In the genomic region with DNA sequence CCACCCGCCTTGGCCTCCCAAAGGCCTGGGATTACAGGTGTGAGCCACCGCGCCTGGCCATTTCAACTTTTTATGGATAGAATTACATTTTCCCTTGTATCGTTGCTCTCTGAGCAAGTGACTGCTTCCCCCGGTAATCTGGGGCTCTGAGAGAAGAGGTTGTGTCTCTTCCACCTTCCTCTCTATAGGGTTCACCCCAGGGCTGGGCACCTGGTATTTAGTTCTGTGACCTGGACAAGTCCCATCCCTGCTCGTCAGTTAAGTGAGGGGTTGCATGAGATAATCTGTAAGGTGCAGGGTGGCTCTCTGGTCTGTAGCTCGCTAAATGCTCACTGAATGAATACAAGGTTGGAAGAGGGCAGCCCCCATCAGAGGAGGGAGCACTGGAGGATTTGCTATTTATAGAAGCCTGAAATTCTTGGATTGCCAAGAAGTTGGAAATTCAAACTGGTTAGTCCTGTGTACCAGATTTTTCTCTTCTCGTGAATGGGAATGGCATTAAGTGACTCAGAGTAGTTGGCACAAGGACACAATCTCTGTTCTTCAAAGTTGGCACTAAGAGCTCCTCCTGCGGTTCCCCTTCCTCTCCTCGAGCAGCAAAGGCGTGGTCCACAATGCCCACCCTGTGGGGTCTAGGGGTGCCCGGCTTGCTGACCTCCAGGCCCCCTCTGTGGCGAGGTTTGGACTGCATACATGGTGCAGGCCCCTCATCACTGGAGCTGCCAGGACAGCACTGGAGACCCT, we compare ENCODE assay signal across 13 cellular contexts.
DNase-seq lines count a peak whose midpoint lies in the region; ATAC-seq and TF ChIP-seq lines count a peak whose summit lies in the region.
"Had no signal": no experiment of that assay in that cellular context is flagged by ENCODE, and none has a peak within 500 bp of the region (broad histone marks: within the 10 kb centered on the region; RNA-seq: fewer than 3 reads in every experiment).

No MANE protein-coding gene starts in this region.

- H3K27me3 Mint-ChIP-seq in brain: no peaks in the 10 kb centered on the region

- H3K9me3 ChIP-seq in right atrium auricular region: no peaks in the 10 kb centered on the region
- no peaks in the 10 kb centered on the region for H3K9me3 ChIP-seq in lung (ENCODE audit: control insufficient read depth in 2 of 2, insufficient read depth in 1 of 2, low read length in 1 of 2)

- ATAC-seq in left ventricle myocardium superior (no peak), lung (ENCODE audit: insufficient read depth, low FRiP score) (peak; percentile 31), HG02798 (IDR thresholded peaks at IDR 0.05; ENCODE audit: poor library complexity, unreplicated experiment) (no peak), GM21515 (IDR thresholded peaks at IDR 0.05; ENCODE audit: unreplicated experiment) (no peak)
- ATAC-seq: activated CD8-positive, alpha-beta T cell treated with anti-CD3 and anti-CD28 coated beads for 36 hours; naive thymus-derived CD4-positive, alpha-beta T cell had no signal

- 78 to 86% methylated on average over 13 of the region's 13 CpGs for WGBS in lung, 2 donors

- TF ChIP-seq CTCF in right atrium auricular region (IDR thresholded peaks at IDR 0.05): no peak
- TF ChIP-seq CTCF in brain (conservative IDR thresholded peaks at IDR 0.05): no peak
- TF ChIP-seq CTCF in lung (IDR thresholded peaks at IDR 0.05; ENCODE audit: control extremely low read depth, extremely low read depth): no peak

- intact Hi-C loops in left ventricle myocardium superior (cut with micrococcal nuclease): no loop called here

- no peaks in the 10 kb centered on the region for H3K36me3 ChIP-seq in right atrium auricular region
- no peaks in the 10 kb centered on the region for H3K36me3 ChIP-seq in lung (ENCODE audit: control insufficient read depth in 2 of 2, insufficient read depth in 2 of 2, low read length in 2 of 2)
- H3K36me3 ChIP-seq in H7 (replicated peaks; ENCODE audit: control insufficient read depth, insufficient read depth, low read length): no peaks in the 10 kb centered on the region

- H3K27me3 ChIP-seq in right atrium auricular region: no peaks in the 10 kb centered on the region
- no peaks in the 10 kb centered on the region for H3K27me3 ChIP-seq in lung (ENCODE audit: control insufficient read depth, insufficient read depth)
- no peaks in the 10 kb centered on the region for H3K27me3 ChIP-seq in H7 (ENCODE audit: control insufficient read depth, insufficient read depth, low read length)

- H3K4me3 ChIP-seq in right atrium auricular region: no peak overlapping the region
- H3K4me3 ChIP-seq in lung: no peak overlapping the region
- H3K4me3 ChIP-seq in H7 (ENCODE audit: insufficient read depth, low read depth, low read length): no peak overlapping the region
- H3K4me3 ChIP-seq: skin epidermis had no signal

- peaks cover 0 to 5% (median 1%) of the 10 kb centered on the region in 5 experiments for H3K9me3 Mint-ChIP-seq in brain
- H3K9me3 Mint-ChIP-seq: activated CD8-positive, alpha-beta T cell treated with anti-CD3 and anti-CD28 coated beads for 36 hours; activated naive CD4-positive, alpha-beta T cell treated with anti-CD3 and anti-CD28 coated beads, Interleukin-2, amount 10 ng/mL, durations not matched to agents 7 days and 5 days had no signal

- DNase-seq in right atrium auricular region (ENCODE audit: low spot score): peak; percentile 32
- no peak for DNase-seq in left ventricle myocardium superior
- no peak for DNase-seq in lung (ENCODE audit: low spot score)
- DNase-seq in H7: no peak
- no peak for DNase-seq in NCI-H748 (lab: John Stamatoyannopoulos, UW; ENCODE audit: unreplicated experiment)
- DNase-seq: activated CD8-positive, alpha-beta T cell treated with anti-CD3 and anti-CD28 coated beads for 36 hours; activated naive CD4-positive, alpha-beta T cell treated with anti-CD3 and anti-CD28 coated beads, Interleukin-2, amount 10 ng/mL, durations not matched to agents 7 days and 5 days; naive thymus-derived CD4-positive, alpha-beta T cell; T-helper 2 cell had no signal

- no peaks in the 10 kb centered on the region for H3K36me3 Mint-ChIP-seq in brain
- H3K36me3 Mint-ChIP-seq: activated naive CD4-positive, alpha-beta T cell treated with anti-CD3 and anti-CD28 coated beads, Interleukin-2, amount 10 ng/mL, durations not matched to agents 7 days and 5 days had no signal

- peak overlapping the region in 2 of 5 experiments; percentile 13 to 63 for H3K4me3 Mint-ChIP-seq in brain
- H3K4me3 Mint-ChIP-seq: activated CD8-positive, alpha-beta T cell treated with anti-CD3 and anti-CD28 coated beads for 36 hours; activated naive CD4-positive, alpha-beta T cell treated with anti-CD3 and anti-CD28 coated beads, Interleukin-2, amount 10 ng/mL, durations not matched to agents 7 days and 5 days; naive thymus-derived CD4-positive, alpha-beta T cell had no signal

- H3K4me1 ChIP-seq in right atrium auricular region: peaks cover 0 to 10% of the 10 kb centered on the region in 2 donors
- peaks cover 0 to 3% of the 10 kb centered on the region in 2 donors for H3K4me1 ChIP-seq in lung (ENCODE audit: control insufficient read depth in 2 of 2, insufficient read depth in 2 of 2, low read length in 2 of 2)

- peaks cover 84% of the 10 kb centered on the region for H3K4me1 Mint-ChIP-seq in brain
- H3K4me1 Mint-ChIP-seq: activated naive CD4-positive, alpha-beta T cell treated with anti-CD3 and anti-CD28 coated beads, Interleukin-2, amount 10 ng/mL, durations not matched to agents 7 days and 5 days; naive thymus-derived CD4-positive, alpha-beta T cell had no signal

- peak overlapping the region in 4 of 5 experiments; percentile 67 to 96 (median 86) for H3K27ac Mint-ChIP-seq in brain
- H3K27ac Mint-ChIP-seq: activated CD8-positive, alpha-beta T cell treated with anti-CD3 and anti-CD28 coated beads for 36 hours; activated naive CD4-positive, alpha-beta T cell treated with anti-CD3 and anti-CD28 coated beads, Interleukin-2, amount 10 ng/mL, durations not matched to agents 7 days and 5 days had no signal

- H3K27ac ChIP-seq in right atrium auricular region (no peak overlapping the region), lung (ENCODE audit: low read depth in 1 of 2, low read length in 1 of 2) (no peak overlapping the region)
